8 cellular contexts compared by ENCODE assay signal in the genomic region with DNA sequence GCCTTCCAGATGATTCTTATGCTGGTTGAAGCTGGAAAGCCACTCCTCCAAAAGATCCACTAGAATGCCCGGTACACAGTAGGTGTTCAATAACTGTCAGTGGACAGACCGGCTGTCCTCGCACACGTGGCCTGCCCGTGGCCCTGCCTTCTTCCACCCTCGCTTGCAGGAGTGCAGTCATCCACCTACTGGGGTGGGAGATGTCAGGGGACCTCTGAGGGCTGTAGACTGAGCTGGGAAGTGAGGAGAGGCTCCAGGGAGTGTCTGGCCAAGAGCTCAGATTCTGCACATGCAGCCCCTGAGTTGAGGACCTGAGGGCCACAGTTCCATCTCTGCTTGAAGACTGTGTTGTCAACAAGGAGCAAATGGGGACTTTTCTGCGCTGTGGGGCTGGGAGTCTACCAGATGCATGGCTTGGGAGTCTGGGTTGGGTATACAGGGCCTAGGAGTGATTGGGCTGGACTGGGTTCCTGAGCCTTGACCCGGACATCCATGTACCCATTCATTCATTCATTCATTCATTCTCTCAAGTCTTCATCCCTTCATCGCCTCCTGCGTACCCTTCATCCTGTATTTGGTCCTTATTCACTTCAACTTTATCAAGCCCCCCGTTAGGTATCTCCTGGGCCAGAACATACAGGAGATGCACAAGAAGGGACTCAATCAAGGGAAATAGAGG. TPM values are rescaled to one million over a fixed set of nuclear protein-coding genes. Genes with fewer than 3 reads are reported as not detected.
DNase-seq lines count a peak whose midpoint lies in the region; ATAC-seq and TF ChIP-seq lines count a peak whose summit lies in the region.
"Had no signal": no experiment of that assay in that cellular context is flagged by ENCODE, and none has a peak within 500 bp of the region (broad histone marks: within the 10 kb centered on the region; RNA-seq: fewer than 3 reads in every experiment).

No MANE protein-coding gene starts in this region.

- no peaks in the 10 kb centered on the region for H3K36me3 ChIP-seq in CD8-positive, alpha-beta T cell (ENCODE audit: insufficient read depth, low read length)
- H3K36me3 ChIP-seq in OCI-LY3 (replicated peaks; ENCODE audit: low read depth, low read length) (no peaks in the 10 kb centered on the region), skeletal muscle tissue (ENCODE audit: control insufficient read depth in 3 of 3, insufficient read depth in 3 of 3, low read length in 3 of 3) (no peaks in the 10 kb centered on the region)

- H3K27me3 ChIP-seq in CD8-positive, alpha-beta T cell (ENCODE audit: insufficient read depth, low read length), result no peaks in the 10 kb centered on the region
- no peaks in the 10 kb centered on the region for H3K27me3 ChIP-seq in OCI-LY3 (ENCODE audit: low read depth, low read length)
- H3K27me3 ChIP-seq in skeletal muscle tissue (ENCODE audit: control insufficient read depth in 3 of 3, insufficient read depth in 3 of 3, low read length in 3 of 3), result no peaks in the 10 kb centered on the region

- no peak overlapping the region for H3K4me3 ChIP-seq in CD8-positive, alpha-beta T cell (ENCODE audit: low read depth, low read length)
- peak overlapping the region; percentile 42; the same call in 1 of the 2 replicates for H3K4me3 ChIP-seq in OCI-LY3 (ENCODE audit: low read length)
- no peak overlapping the region for H3K4me3 ChIP-seq in skeletal muscle tissue (ENCODE audit: low read length in 3 of 3)

- H3K4me3 Mint-ChIP-seq in CD8-positive, alpha-beta T cell, result peak overlapping the region; percentile 29
- H3K4me3 Mint-ChIP-seq in effector memory CD8-positive, alpha-beta T cell, result peak overlapping the region; percentile 74 to 76
- H3K4me3 Mint-ChIP-seq: mesothelial cell of epicardium had no signal

- H2AFZ ChIP-seq in OCI-LY3 (ENCODE audit: low read depth, low read length), result no peak overlapping the region

- ATAC-seq in CD8-positive, alpha-beta T cell, result no peak
- no peak for ATAC-seq in effector memory CD8-positive, alpha-beta T cell (replicated peaks)
- no peak for ATAC-seq in GM21576 (IDR thresholded peaks at IDR 0.05; ENCODE audit: unreplicated experiment)

- H4K20me1 ChIP-seq in OCI-LY3 (ENCODE audit: insufficient read depth, low read length), result peaks cover 2% of the 10 kb centered on the region; the same call in 1 of the 2 replicates

- intact Hi-C loops in CD8-positive, alpha-beta T cell (cut with DNase I, micrococcal nuclease), result loop anchor here in 1 of 2 experiments (2.0 kb wide), 1 partner anchor 30 kb away; no protein-coding TSS in a partner anchor

- H3K4me1 ChIP-seq in CD8-positive, alpha-beta T cell (ENCODE audit: insufficient read depth, low read length), result peaks cover 51% of the 10 kb centered on the region
- H3K4me1 ChIP-seq in OCI-LY3 (ENCODE audit: low read length) (peaks cover 86% of the 10 kb centered on the region), skeletal muscle tissue (ENCODE audit: control insufficient read depth in 3 of 3, insufficient read depth in 3 of 3, low read length in 3 of 3) (peaks cover 19 to 42% (median 33%) of the 10 kb centered on the region in 3 donors)

- peaks cover 58% of the 10 kb centered on the region for H3K4me1 Mint-ChIP-seq in CD8-positive, alpha-beta T cell (ENCODE audit: low read depth)
- peaks cover 67 to 72% of the 10 kb centered on the region in 2 donors for H3K4me1 Mint-ChIP-seq in effector memory CD8-positive, alpha-beta T cell (ENCODE audit: low read depth in 2 of 2)

- H3K9ac ChIP-seq in OCI-LY3 (ENCODE audit: low read length), result peak overlapping the region; percentile 78
- peak overlapping the region in 2 of 3 donors; percentile 55 to 57 for H3K9ac ChIP-seq in skeletal muscle tissue (ENCODE audit: low read depth in 1 of 3, low read length in 3 of 3)

- POLR2A ChIA-PET in CD8-positive, alpha-beta T cell (lab: Charles Lee), result interaction anchor here (0.9 to 4.5 kb wide), 4 partner anchors 12 to 48 kb away, joined by 3 to 32 read pairs (median 12); no protein-coding TSS in a partner anchor

- TF ChIP-seq CTCF in CD8-positive, alpha-beta T cell (IDR thresholded peaks at IDR 0.05), result no peak
- no peak for TF ChIP-seq CTCF in OCI-LY3 (IDR thresholded peaks at IDR 0.05; ENCODE audit: low read depth, low read length)

- peak overlapping the region; percentile 82 for H3K4me2 ChIP-seq in OCI-LY3 (ENCODE audit: low read length)

- no peak overlapping the region for H3K27ac ChIP-seq in CD8-positive, alpha-beta T cell (ENCODE audit: low read depth, low read length)
- H3K27ac ChIP-seq in OCI-LY3 (ENCODE audit: low read length) (peak overlapping the region; percentile 98), skeletal muscle tissue (ENCODE audit: low read depth, low read length) (peak overlapping the region; percentile 70)

- H3K9me3 Mint-ChIP-seq in CD8-positive, alpha-beta T cell, result no peaks in the 10 kb centered on the region
- H3K9me3 Mint-ChIP-seq in effector memory CD8-positive, alpha-beta T cell, result no peaks in the 10 kb centered on the region
- H3K9me3 Mint-ChIP-seq: mesothelial cell of epicardium had no signal

- H3K79me2 ChIP-seq in OCI-LY3 (ENCODE audit: low read length), result peaks cover 11% of the 10 kb centered on the region

- no peaks in the 10 kb centered on the region for H3K27me3 Mint-ChIP-seq in CD8-positive, alpha-beta T cell (ENCODE audit: low read depth)
- H3K27me3 Mint-ChIP-seq in effector memory CD8-positive, alpha-beta T cell, result no peaks in the 10 kb centered on the region

- peak overlapping the region; percentile 82 for H3K27ac Mint-ChIP-seq in CD8-positive, alpha-beta T cell
- H3K27ac Mint-ChIP-seq in effector memory CD8-positive, alpha-beta T cell, result peak overlapping the region; percentile 90 to 93
- H3K27ac Mint-ChIP-seq: mesothelial cell of epicardium had no signal

- peaks cover 4% of the 10 kb centered on the region for H3K36me3 Mint-ChIP-seq in CD8-positive, alpha-beta T cell
- peaks cover 28% of the 10 kb centered on the region for H3K36me3 Mint-ChIP-seq in effector memory CD8-positive, alpha-beta T cell (ENCODE audit: insufficient read depth)
- H3K36me3 Mint-ChIP-seq: mesothelial cell of epicardium had no signal

- H3K9me3 ChIP-seq in CD8-positive, alpha-beta T cell (ENCODE audit: low read length), result no peaks in the 10 kb centered on the region
- H3K9me3 ChIP-seq in OCI-LY3 (ENCODE audit: insufficient read depth, low read length) (no peaks in the 10 kb centered on the region), skeletal muscle tissue (ENCODE audit: control insufficient read depth in 3 of 3, low read length in 3 of 3) (no peaks in the 10 kb centered on the region)

- CTCF ChIA-PET in CD8-positive, alpha-beta T cell (lab: Charles Lee), result interaction anchor here (0.8 to 2.6 kb wide), 5 partner anchors 15 to 38 kb away, joined by 3 to 21 read pairs (median 4); no protein-coding TSS in a partner anchor

- DNase-seq in CD8-positive, alpha-beta T cell, result no peak
- no peak for DNase-seq in effector memory CD8-positive, alpha-beta T cell
- no peak for DNase-seq in GM03348 (ENCODE audit: low spot score)
- DNase-seq in DMS 273 (lab: John Stamatoyannopoulos, UW; ENCODE audit: unreplicated experiment), result no peak

RNA-seq across cellular contexts. Expression of a gene that starts 4.2 kb away (rescaled TPM):
- 100 to 1,000 TPM in 1 of 2 experiments, 10 to 100 TPM in 1; 82.6 to 100 TPM for total RNA-seq in CD8-positive, alpha-beta T cell
- 9.9 TPM for total RNA-seq in skeletal muscle tissue
